1 cellular context compared by ENCODE assay signal in the genomic region with DNA sequence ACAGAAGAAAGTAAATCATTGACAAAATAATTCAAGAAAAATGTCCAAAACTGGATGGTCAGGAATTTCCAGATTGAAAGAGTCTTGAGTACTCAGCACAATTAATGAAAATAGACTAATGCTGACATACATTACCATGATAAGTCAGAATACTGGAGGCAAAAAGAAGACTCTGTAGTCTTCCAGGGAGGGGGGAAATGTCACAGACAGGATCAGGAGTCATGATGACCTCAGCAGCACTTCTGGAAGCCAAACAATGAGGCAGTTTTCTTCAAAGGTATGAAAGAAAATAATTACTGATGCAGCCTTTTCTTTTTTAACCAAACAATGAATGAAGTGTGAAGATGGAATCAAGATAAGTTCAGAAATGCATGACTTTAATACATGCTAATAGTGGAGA.
TF ChIP-seq lines count a peak whose summit lies in the region.

No MANE protein-coding gene starts in this region.

TF ChIP-seq in K562, 482 proteins besides CTCF, POLR2A, EP300 and RAD21:
- TF ChIP-seq, protein P1, sequence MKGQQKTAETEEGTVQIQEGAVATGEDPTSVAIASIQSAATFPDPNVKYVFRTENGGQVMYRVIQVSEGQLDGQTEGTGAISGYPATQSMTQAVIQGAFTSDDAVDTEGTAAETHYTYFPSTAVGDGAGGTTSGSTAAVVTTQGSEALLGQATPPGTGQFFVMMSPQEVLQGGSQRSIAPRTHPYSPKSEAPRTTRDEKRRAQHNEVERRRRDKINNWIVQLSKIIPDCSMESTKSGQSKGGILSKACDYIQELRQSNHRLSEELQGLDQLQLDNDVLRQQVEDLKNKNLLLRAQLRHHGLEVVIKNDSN (CRISPR knock-in tag; IDR thresholded peaks at IDR 0.05): no peak
- peak; percentile 11; the same call in 1 of the 2 replicates for TF ChIP-seq ZNF316 (IDR thresholded peaks at IDR 0.05)
- TF ChIP-seq MAFG (tag; conservative IDR thresholded peaks at IDR 0.05): 0 out of 2 replicates have a peak, but pooled peaks have one; percentile 4
